1 cellular context compared by ENCODE assay signal in genomic region chr9:35489313-35490154, GRCh38.
A peak's percentile ranks its signal among the peaks of the same experiment; 100 is the strongest.
TF ChIP-seq lines count a peak whose summit lies in the region.

Gene RUSC2 (plus strand): TSS chr9:35490111. CDS start chr9:35546522, 56,411 bp downstream.

TF ChIP-seq in K562, 482 proteins besides CTCF, POLR2A, EP300 and RAD21 (continued from another document and continues in another):
- TF ChIP-seq E2F1 (CRISPR knock-in tag; IDR thresholded peaks at IDR 0.05) (0 out of 2 replicates have a peak, but pooled peaks have one; percentile 33), CTBP1 (IDR thresholded peaks at IDR 0.05; ENCODE audit: borderline replicate concordance) (peak; percentile 76), ZNF253 (CRISPR knock-in tag; conservative IDR thresholded peaks at IDR 0.05) (no peak), HINFP (tag; conservative IDR thresholded peaks at IDR 0.05; ENCODE audit: low read depth) (no peak), MTA2 (IDR thresholded peaks at IDR 0.05; ENCODE audit: low read depth) (no peak), PTBP1 (IDR thresholded peaks at IDR 0.05; ENCODE audit: low read depth, low read length) (no peak), RNF2 (IDR thresholded peaks at IDR 0.05) (0 out of 2 replicates have a peak, but pooled peaks have one; percentile 16), MTA3 (IDR thresholded peaks at IDR 0.05; ENCODE audit: borderline replicate concordance) (peak; percentile 60; the same call in 1 of the 2 replicates), TAF9B (IDR thresholded peaks at IDR 0.05; ENCODE audit: partially characterized antibody) (no peak), AFF1 (IDR thresholded peaks at IDR 0.05; ENCODE audit: low read depth in 1 of 2, partially characterized antibody in 2 of 2) (no peak), NFXL1 (CRISPR knock-in tag; IDR thresholded peaks at IDR 0.05) (no peak), ZNF41 (CRISPR knock-in tag; conservative IDR thresholded peaks at IDR 0.05) (no peak), SMARCC2 (IDR thresholded peaks at IDR 0.05; ENCODE audit: low read depth) (no peak), CREB3 (tag; conservative IDR thresholded peaks at IDR 0.05; ENCODE audit: low read depth) (no peak), MAZ (CRISPR knock-in tag; conservative IDR thresholded peaks at IDR 0.05 in 1 of 2, IDR thresholded peaks at IDR 0.05 in 1 of 2) (peak; percentile 94 to 96), ZBTB2 (IDR thresholded peaks at IDR 0.05) (no peak), ATF1 (CRISPR knock-in tag; IDR thresholded peaks at IDR 0.05) (0 out of 2 replicates have a peak, but pooled peaks have one; percentile 10), ATF1 (tag; IDR thresholded peaks at IDR 0.05) (peak; percentile 68), KLF16 (IDR thresholded peaks at IDR 0.05) (peak; percentile 27; the same call in 1 of the 2 replicates), HNRNPLL (IDR thresholded peaks at IDR 0.05; ENCODE audit: low read depth, low read length, poor library complexity, severe bottlenecking) (peak; percentile 53), MAX (CRISPR knock-in tag; IDR thresholded peaks at IDR 0.05) (peak; percentile 25; the same call in 1 of the 2 replicates), HMGN3 (IDR thresholded peaks at IDR 0.05; ENCODE audit: borderline replicate concordance, extremely low read depth, insufficient read length, low read depth, low read length) (peak; percentile 71), MEF2D (tag; conservative IDR thresholded peaks at IDR 0.05; ENCODE audit: low read depth) (no peak), ZNF764 (CRISPR knock-in tag; IDR thresholded peaks at IDR 0.05; ENCODE audit: low read depth) (no peak), CREB3L1 (IDR thresholded peaks at IDR 0.05; ENCODE audit: borderline replicate concordance, low read depth) (peak; percentile 58; the same call in 1 of the 2 replicates), CGGBP1 (CRISPR knock-in tag; IDR thresholded peaks at IDR 0.05) (peak; percentile 94), HCFC1 (IDR thresholded peaks at IDR 0.05; ENCODE audit: low read depth, low read length) (peak; percentile 50; the same call in 1 of the 2 replicates), FOXP1 (CRISPR knock-in tag; IDR thresholded peaks at IDR 0.05) (0 out of 2 replicates have a peak, but pooled peaks have one; percentile 6), ZBTB33 (CRISPR knock-in tag; IDR thresholded peaks at IDR 0.05) (peak; percentile 45; the same call in 1 of the 2 replicates), NFRKB (IDR thresholded peaks at IDR 0.05; ENCODE audit: low read depth) (0 out of 2 replicates have a peak, but pooled peaks have one; percentile 40), CXXC5 (CRISPR knock-in tag; IDR thresholded peaks at IDR 0.05) (peak; percentile 92), SREBF1 (IDR thresholded peaks at IDR 0.05; ENCODE audit: borderline replicate concordance, low read depth, low read length) (peak; percentile 86; the same call in 1 of the 2 replicates), ZMIZ1 (IDR thresholded peaks at IDR 0.05; ENCODE audit: low read depth in 2 of 2, low read length in 2 of 2) (no peak), SUPT5H (IDR thresholded peaks at IDR 0.05) (no peak; the same call in 1 of the 2 replicates), ZNF561 (CRISPR knock-in tag; conservative IDR thresholded peaks at IDR 0.05) (no peak), POLR3G (IDR thresholded peaks at IDR 0.05; ENCODE audit: extremely low read depth, insufficient read length, insufficient replicate concordance) (no peak), USF1 (CRISPR knock-in tag; IDR thresholded peaks at IDR 0.05) (peak; percentile 61), ZFX (CRISPR knock-in tag; IDR thresholded peaks at IDR 0.05) (peak; percentile 58)
